1 cellular context compared by ENCODE assay signal in the genomic region with DNA sequence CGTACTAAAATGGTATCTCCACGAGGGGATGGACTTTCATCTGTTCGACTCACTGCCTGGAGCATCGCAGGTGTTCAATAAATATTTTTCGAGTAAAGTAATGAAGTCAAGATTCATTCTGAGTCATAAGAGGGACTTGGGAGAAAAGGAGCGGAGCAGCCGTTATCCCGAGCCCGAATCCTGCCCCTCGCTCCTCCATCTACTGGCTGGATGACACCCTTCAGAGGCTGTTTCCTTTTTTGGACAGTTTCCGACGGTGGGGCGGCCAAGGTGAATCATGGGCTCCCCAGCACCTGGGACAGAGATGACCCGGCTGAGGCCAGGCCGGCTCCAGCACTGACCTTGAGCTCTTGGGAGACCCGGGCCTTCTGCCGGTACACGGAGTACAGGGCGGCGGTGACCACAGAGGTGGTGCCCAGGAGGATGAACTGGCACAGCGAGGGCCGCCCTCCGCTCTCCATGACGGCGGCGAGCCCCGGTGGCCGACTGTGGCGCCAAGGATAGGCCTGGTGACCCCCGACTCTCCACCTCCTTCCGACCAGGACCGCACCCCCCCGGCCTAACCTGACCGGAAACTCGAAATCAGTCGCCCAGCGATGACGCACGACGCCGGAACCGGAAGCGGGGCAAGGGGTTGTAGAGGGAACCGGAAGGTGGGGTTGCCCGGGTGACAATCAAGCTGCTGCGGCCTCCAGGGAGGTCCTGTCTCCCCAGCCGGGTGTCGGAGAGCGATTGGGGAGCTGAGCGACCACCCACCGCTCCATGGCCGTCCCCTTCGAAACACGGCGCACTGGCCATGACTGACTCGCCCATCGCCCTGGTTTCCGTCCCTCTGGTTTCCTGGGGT.
TF ChIP-seq lines count a peak whose summit lies in the region.

A gene with protein sequence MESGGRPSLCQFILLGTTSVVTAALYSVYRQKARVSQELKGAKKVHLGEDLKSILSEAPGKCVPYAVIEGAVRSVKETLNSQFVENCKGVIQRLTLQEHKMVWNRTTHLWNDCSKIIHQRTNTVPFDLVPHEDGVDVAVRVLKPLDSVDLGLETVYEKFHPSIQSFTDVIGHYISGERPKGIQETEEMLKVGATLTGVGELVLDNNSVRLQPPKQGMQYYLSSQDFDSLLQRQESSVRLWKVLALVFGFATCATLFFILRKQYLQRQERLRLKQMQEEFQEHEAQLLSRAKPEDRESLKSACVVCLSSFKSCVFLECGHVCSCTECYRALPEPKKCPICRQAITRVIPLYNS (minus strand): TSS at position 588 of the 847 bp plus-strand sequence. CDS start 127 bp downstream, at position 461.

TF ChIP-seq in liver, 16 proteins besides CTCF, POLR2A, EP300 and RAD21 (continued from another document):
- peak; percentile 36 for TF ChIP-seq REST (IDR thresholded peaks at IDR 0.05)
- no peak for TF ChIP-seq JUND (IDR thresholded peaks at IDR 0.05)
